15 cellular contexts compared by ENCODE assay signal in the genomic region with DNA sequence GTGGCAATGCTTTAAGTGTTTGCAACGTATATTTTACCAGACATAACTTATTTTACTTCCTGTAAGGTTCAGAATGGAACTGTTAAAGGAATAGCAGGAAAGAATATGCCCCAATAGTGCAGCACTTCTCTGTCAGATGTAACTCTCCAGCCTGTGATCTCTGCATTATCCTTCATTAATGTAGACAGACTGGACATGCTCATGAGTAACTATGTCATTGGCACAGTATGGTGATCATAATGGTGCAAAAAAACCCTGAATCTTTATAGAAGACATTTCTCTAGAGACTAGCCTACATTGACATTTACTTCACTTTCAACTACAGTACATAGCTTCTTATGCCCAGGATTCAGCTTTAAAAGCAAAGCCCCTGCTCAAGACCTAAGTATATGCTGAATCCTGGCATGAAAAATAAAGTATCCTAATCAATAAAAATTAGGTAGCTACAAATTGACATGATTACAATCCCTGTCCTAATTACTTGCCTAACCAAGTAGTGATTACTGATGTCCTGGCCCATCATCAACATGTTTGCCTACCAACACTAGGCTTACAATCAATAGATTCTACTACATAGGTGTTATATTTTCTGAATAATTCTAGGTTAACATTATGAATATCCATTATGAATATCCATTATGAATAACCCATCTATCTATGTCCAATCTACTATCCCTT. TPM values are rescaled to one million over a fixed set of nuclear protein-coding genes. Genes with fewer than 3 reads are reported as not detected.
DNase-seq lines count a peak whose midpoint lies in the region; ATAC-seq and TF ChIP-seq lines count a peak whose summit lies in the region.
"Had no signal": no experiment of that assay in that cellular context is flagged by ENCODE, and none has a peak within 500 bp of the region (broad histone marks: within the 10 kb centered on the region; RNA-seq: fewer than 3 reads in every experiment).

No MANE protein-coding gene starts in this region.

- no peak overlapping the region for H3K4me3 Mint-ChIP-seq in MCF 10A (ENCODE audit: unreplicated experiment)
- H3K4me3 Mint-ChIP-seq in endothelial cell (ENCODE audit: unreplicated experiment) = no peak overlapping the region
- H3K4me3 Mint-ChIP-seq in stimulated activated naive CD8-positive, alpha-beta T cell treated with anti-CD3 and anti-CD28 coated beads, Interleukin-15, amount 100 ng/mL, for 72 hours = no peak overlapping the region

- peaks cover 66% of the 10 kb centered on the region for H3K36me3 ChIP-seq in mammary epithelial cell (ENCODE audit: insufficient read depth, low read length)
- H3K36me3 ChIP-seq in HUES48 (ENCODE audit: control insufficient read depth, insufficient read depth, low read length) = peaks cover 100% of the 10 kb centered on the region

- no peak overlapping the region for H3K4me2 ChIP-seq in mammary epithelial cell (ENCODE audit: insufficient read depth, low read depth, low read length)

- BruUV-seq in MCF 10A (replicated peaks; lab: Mats Ljungman, UMichigan) (no TSS peak), mammary epithelial cell (replicated peaks; lab: Mats Ljungman, UMichigan) (no TSS peak)

- no peak overlapping the region for H2AFZ ChIP-seq in mammary epithelial cell (ENCODE audit: low read depth, low read length)

- H3K4me3 ChIP-seq in mammary epithelial cell (replicated peaks in 1 of 3; ENCODE audit: insufficient read depth in 1 of 3, low read depth in 2 of 3, low read length in 3 of 3) (no peak overlapping the region), HUES48 (ENCODE audit: low read depth, low read length) (no peak overlapping the region)
- H3K4me3 ChIP-seq: lower lobe of right lung, upper lobe of left lung had no signal

- peaks cover 100% of the 10 kb centered on the region for H3K36me3 Mint-ChIP-seq in MCF 10A (ENCODE audit: insufficient read depth, unreplicated experiment)
- peaks cover 18% of the 10 kb centered on the region for H3K36me3 Mint-ChIP-seq in endothelial cell (ENCODE audit: low read depth, unreplicated experiment)

- CTCF ChIA-PET in MCF 10A (lab: Yijun Ruan, JAX) = interaction anchor here (0.5 to 4.6 kb wide), 6 partner anchors 9 to 193 kb away, joined by 3 to 31 read pairs (median 5); partner anchors contain the start of gene HNRNPU
- CTCF ChIA-PET in mammary epithelial cell (lab: Charles Lee; ENCODE audit: low non-redundant PET) = interaction anchor here (0.6 kb wide), 1 partner anchor 125 kb away, joined by 4 read pairs; no protein-coding TSS in a partner anchor

- H3K79me2 ChIP-seq in mammary epithelial cell (ENCODE audit: insufficient read depth, low read length) = peaks cover 47% of the 10 kb centered on the region

- POLR2A ChIA-PET in MCF 10A (lab: Yijun Ruan, JAX) = interaction anchor here (0.6 to 25.5 kb wide), 5 partner anchors 5 to 148 kb away, joined by 3 to 1456 read pairs (median 719); partner anchors contain the start of genes COX20 and HNRNPU

- H4K20me1 ChIP-seq in mammary epithelial cell (ENCODE audit: insufficient read depth, low read length) = no peaks in the 10 kb centered on the region

- H3K27me3 ChIP-seq in mammary epithelial cell (ENCODE audit: insufficient read depth, low read length) = no peaks in the 10 kb centered on the region
- H3K27me3 ChIP-seq in HUES48 (ENCODE audit: control insufficient read depth, insufficient read depth, low read length) = no peaks in the 10 kb centered on the region
- H3K27me3 ChIP-seq: upper lobe of left lung had no signal

- in situ Hi-C loops in mammary epithelial cell (cut with MboI; ENCODE audit: low sequenced_read_pairs in 2 of 2) = no loop called here

- no peak for DNase-seq in MCF 10A (ENCODE audit: unreplicated experiment)
- DNase-seq in mammary epithelial cell = no peak
- no peak for DNase-seq in endothelial cell (ENCODE audit: low spot score)
- DNase-seq in stimulated activated naive CD8-positive, alpha-beta T cell treated with anti-CD3 and anti-CD28 coated beads, Interleukin-15, amount 100 ng/mL, for 72 hours = no peak
- no peak for DNase-seq in posterior cingulate gyrus
- DNase-seq: activated CD8-positive, alpha-beta memory T cell treated with anti-CD3 and anti-CD28 coated beads, Interleukin-2, amount 50 U/mL, for 48 hours; cerebellar nuclear complex; lower lobe of right lung; NCI-H1930; NCI-H526 treated with DMSO at 0.1 percent for 48 hours; stimulated activated CD4-positive, alpha-beta T cell treated with anti-CD3 and anti-CD28 coated beads, Interleukin-4, amount 100 ng/mL, for 24 hours; upper lobe of left lung had no signal

- intact Hi-C loops in MCF 10A (cut with micrococcal nuclease) = no loop called here
- intact Hi-C loops in mammary epithelial cell (cut with micrococcal nuclease) = no loop called here
- intact Hi-C loops in posterior cingulate gyrus (cut with DNase I) = no loop called here

- H3K27me3 Mint-ChIP-seq in MCF 10A (ENCODE audit: insufficient read depth, unreplicated experiment) (no peaks in the 10 kb centered on the region), endothelial cell (ENCODE audit: unreplicated experiment) (peaks cover 3% of the 10 kb centered on the region)
- H3K27me3 Mint-ChIP-seq in stimulated activated naive CD8-positive, alpha-beta T cell treated with anti-CD3 and anti-CD28 coated beads, Interleukin-15, amount 100 ng/mL, for 72 hours = no peaks in the 10 kb centered on the region

- TF ChIP-seq CTCF in MCF 10A (IDR thresholded peaks at IDR 0.05; ENCODE audit: unreplicated experiment) (no peak), mammary epithelial cell (conservative IDR thresholded peaks at IDR 0.05 in 1 of 2, IDR thresholded peaks at IDR 0.05 in 1 of 2; ENCODE audit: extremely low read depth in 1 of 2, insufficient read depth in 1 of 2, low read depth in 1 of 2, low read length in 2 of 2) (no peak), endothelial cell (IDR thresholded peaks at IDR 0.05; ENCODE audit: unreplicated experiment) (no peak)

- H3K27ac ChIP-seq in mammary epithelial cell (ENCODE audit: insufficient read depth, low read depth, low read length) = no peak overlapping the region
- peak overlapping the region; percentile 14 for H3K27ac ChIP-seq in HUES48 (ENCODE audit: low read depth, low read length)
- H3K27ac ChIP-seq: lower lobe of right lung had no signal

- H3K4me1 ChIP-seq in mammary epithelial cell (ENCODE audit: insufficient read depth, low read length) (no peaks in the 10 kb centered on the region), HUES48 (ENCODE audit: control insufficient read depth, insufficient read depth, low read length) (no peaks in the 10 kb centered on the region)

- H3K9me3 Mint-ChIP-seq in MCF 10A (ENCODE audit: unreplicated experiment) (no peaks in the 10 kb centered on the region), endothelial cell (ENCODE audit: unreplicated experiment) (no peaks in the 10 kb centered on the region)
- H3K9me3 Mint-ChIP-seq in stimulated activated naive CD8-positive, alpha-beta T cell treated with anti-CD3 and anti-CD28 coated beads, Interleukin-15, amount 100 ng/mL, for 72 hours = no peaks in the 10 kb centered on the region

- peak; percentile 20 for ATAC-seq in stimulated activated naive CD8-positive, alpha-beta T cell treated with anti-CD3 and anti-CD28 coated beads, Interleukin-15, amount 100 ng/mL, for 72 hours
- no peak for ATAC-seq in HG03439 (IDR thresholded peaks at IDR 0.05; ENCODE audit: unreplicated experiment)
- no peak for ATAC-seq in HG03378 (IDR thresholded peaks at IDR 0.05; ENCODE audit: unreplicated experiment)

- no peak overlapping the region for H3K9ac ChIP-seq in mammary epithelial cell (ENCODE audit: insufficient read depth, low read length)
- no peak overlapping the region for H3K9ac ChIP-seq in HUES48 (ENCODE audit: low read depth, low read length)

- 69% methylated on average over 1 of the region's 1 CpG for WGBS in mammary epithelial cell (ENCODE audit: low coverage, missing lambda C conversion rate)

- dilution Hi-C loops in mammary epithelial cell (cut with HindIII; ENCODE audit: low sequenced_read_pairs) = no loop called here

- H3K4me1 Mint-ChIP-seq in MCF 10A (ENCODE audit: insufficient read depth, unreplicated experiment) (peaks cover 6% of the 10 kb centered on the region), endothelial cell (ENCODE audit: unreplicated experiment) (no peaks in the 10 kb centered on the region)
- H3K4me1 Mint-ChIP-seq in stimulated activated naive CD8-positive, alpha-beta T cell treated with anti-CD3 and anti-CD28 coated beads, Interleukin-15, amount 100 ng/mL, for 72 hours = peaks cover 64% of the 10 kb centered on the region

- H3K9me3 ChIP-seq in mammary epithelial cell (replicated peaks; ENCODE audit: insufficient read depth, low read length) (no peaks in the 10 kb centered on the region), HUES48 (ENCODE audit: control insufficient read depth, insufficient read depth, low read length) (no peaks in the 10 kb centered on the region)
- H3K9me3 ChIP-seq: lower lobe of right lung, upper lobe of left lung had no signal

- H3K27ac Mint-ChIP-seq in MCF 10A (ENCODE audit: low read depth, unreplicated experiment) = peak overlapping the region; percentile 68
- H3K27ac Mint-ChIP-seq in endothelial cell (ENCODE audit: unreplicated experiment) = peak overlapping the region; percentile 25
- peak overlapping the region in 1 of 2 donors; percentile 46 for H3K27ac Mint-ChIP-seq in stimulated activated naive CD8-positive, alpha-beta T cell treated with anti-CD3 and anti-CD28 coated beads, Interleukin-15, amount 100 ng/mL, for 72 hours

RNA-seq across cellular contexts. Expression of gene COX20, which starts 13.9 kb away (rescaled TPM):
- total RNA-seq in MCF 10A (2022) (44.6 and 46.1 TPM in 2 replicates), mammary epithelial cell (10 to 100 TPM; 13.7 to 35.4 TPM), endothelial cell (ENCODE audit: unreplicated experiment) (9.6 TPM)
- polyA plus RNA-seq in mammary epithelial cell = 23.5 TPM
- polyA minus RNA-seq in mammary epithelial cell = 7.8 TPM

RNA-seq across cellular contexts. Expression of gene HNRNPU, which starts 15.0 kb away (rescaled TPM):
- 454 and 572 TPM in 2 replicates for total RNA-seq in MCF 10A (2022)
- 100 to 1,000 TPM; 167 to 292 TPM for total RNA-seq in mammary epithelial cell
- 126 TPM for polyA plus RNA-seq in mammary epithelial cell
- 322 TPM for polyA minus RNA-seq in mammary epithelial cell
- 381 TPM for total RNA-seq in endothelial cell (ENCODE audit: unreplicated experiment)
